25 cellular contexts compared by ENCODE assay signal in the genomic region with DNA sequence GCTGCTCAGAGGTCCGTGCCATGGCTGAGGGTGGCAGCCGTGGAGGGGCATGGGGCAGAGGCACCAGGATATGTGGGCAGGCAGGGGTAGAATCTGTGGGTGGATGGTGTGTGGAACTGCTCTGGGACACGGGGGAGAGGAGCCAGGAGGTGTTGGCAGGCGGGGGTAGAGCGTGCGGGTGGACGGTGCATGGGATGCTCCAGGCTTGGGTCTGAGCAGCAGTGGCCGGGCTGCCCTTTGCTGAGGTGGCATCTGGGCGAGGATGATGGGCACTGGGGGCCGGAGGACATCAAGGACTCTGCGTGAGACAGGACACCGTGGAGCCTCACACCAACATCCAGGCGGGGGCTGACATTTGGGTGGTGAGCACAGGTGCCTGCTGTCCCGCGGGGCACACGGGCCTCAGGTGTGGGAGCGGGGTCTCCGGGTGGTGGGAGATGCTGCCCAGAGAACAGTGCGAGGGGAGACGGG. TPM values are rescaled to one million over a fixed set of nuclear protein-coding genes. Genes with fewer than 3 reads are reported as not detected.
DNase-seq lines count a peak whose midpoint lies in the region; ATAC-seq and TF ChIP-seq lines count a peak whose summit lies in the region.
"Had no signal": no experiment of that assay in that cellular context is flagged by ENCODE, and none has a peak within 500 bp of the region (broad histone marks: within the 10 kb centered on the region; RNA-seq: fewer than 3 reads in every experiment).

No MANE protein-coding gene starts in this region.

- DNase-seq in activated gamma-delta T cell treated with Interleukin-2 at 50 U/mL for 16 hours (peak; percentile 2), activated gamma-delta T cell (lab: John Stamatoyannopoulos, UW) (no peak), chondrocyte (ENCODE audit: low spot score) (peak; percentile 90), mesenteric fat pad (ENCODE audit: low spot score) (peak; percentile 83), stomach (peak; percentile 20), NCI-H1105 (lab: John Stamatoyannopoulos, UW) (no peak), vagina (ENCODE audit: extremely low spot score in 2 of 2) (no peak)
- DNase-seq: ACHN; activated CD8-positive, alpha-beta T cell treated with anti-CD3 and anti-CD28 coated beads for 36 hours; DMS 273 treated with DMSO at 0.1 percent for 48 hours; effector memory CD8-positive, alpha-beta T cell; GDM1; HCEC 1CT; MM.1S; SIG-M5; stimulated activated CD4-positive, alpha-beta T cell treated with anti-CD3 and anti-CD28 coated beads, Interleukin-4, amount 100 ng/mL, for 24 hours had no signal

- H3K9me3 Mint-ChIP-seq in chondrocyte (ENCODE audit: low read depth) = no peaks in the 10 kb centered on the region
- H3K9me3 Mint-ChIP-seq: activated CD8-positive, alpha-beta T cell treated with anti-CD3 and anti-CD28 coated beads for 36 hours; activated T-helper 17 cell treated with anti-CD3 and anti-CD28 coated beads, Interleukin-2, amount 50 U/mL, for 72 hours; effector memory CD8-positive, alpha-beta T cell; IgD-negative memory B cell; T-helper 1 cell treated with Interleukin-12 subunit alpha and Interleukin-12 subunit beta and Interleukin-4 antibody, amounts not matched to agents 30 μg/mL and 1 μg/mL, for 36 hours had no signal

- peaks cover 9% of the 10 kb centered on the region for H3K4me1 Mint-ChIP-seq in chondrocyte (ENCODE audit: low read depth)
- H3K4me1 Mint-ChIP-seq: activated T-helper 17 cell treated with anti-CD3 and anti-CD28 coated beads, Interleukin-2, amount 50 U/mL, for 72 hours; CD14-positive monocyte; IgD-negative memory B cell had no signal

- H3K36me3 Mint-ChIP-seq in chondrocyte (ENCODE audit: low read depth) = peaks cover under 1% of the 10 kb centered on the region
- H3K36me3 Mint-ChIP-seq: CD14-positive monocyte, IgD-negative memory B cell had no signal

- H3K4me1 ChIP-seq in stomach (no peaks in the 10 kb centered on the region), vagina (no peaks in the 10 kb centered on the region)
- H3K4me1 ChIP-seq: ascending aorta, parathyroid adenoma had no signal

- H3K27me3 ChIP-seq in stomach (no peaks in the 10 kb centered on the region), vagina (no peaks in the 10 kb centered on the region)
- H3K27me3 ChIP-seq: ascending aorta had no signal

- H3K4me3 Mint-ChIP-seq in chondrocyte (ENCODE audit: unreplicated experiment) = no peak overlapping the region
- H3K4me3 Mint-ChIP-seq: activated CD8-positive, alpha-beta T cell treated with anti-CD3 and anti-CD28 coated beads for 36 hours; activated T-helper 17 cell treated with anti-CD3 and anti-CD28 coated beads, Interleukin-2, amount 50 U/mL, for 72 hours; CD14-positive monocyte; effector memory CD8-positive, alpha-beta T cell; IgD-negative memory B cell; T-helper 1 cell treated with Interleukin-12 subunit alpha and Interleukin-12 subunit beta and Interleukin-4 antibody, amounts not matched to agents 30 μg/mL and 1 μg/mL, for 36 hours had no signal

- no peak overlapping the region for H3K27ac Mint-ChIP-seq in chondrocyte (ENCODE audit: unreplicated experiment)
- H3K27ac Mint-ChIP-seq: activated CD8-positive, alpha-beta T cell treated with anti-CD3 and anti-CD28 coated beads for 36 hours; activated T-helper 17 cell treated with anti-CD3 and anti-CD28 coated beads, Interleukin-2, amount 50 U/mL, for 72 hours; CD14-positive monocyte; effector memory CD8-positive, alpha-beta T cell; IgD-negative memory B cell; T-helper 1 cell treated with Interleukin-12 subunit alpha and Interleukin-12 subunit beta and Interleukin-4 antibody, amounts not matched to agents 30 μg/mL and 1 μg/mL, for 36 hours had no signal

- H3K27ac ChIP-seq in stomach = no peak overlapping the region
- no peak overlapping the region for H3K27ac ChIP-seq in vagina
- H3K27ac ChIP-seq: ascending aorta, HL-60, parathyroid adenoma had no signal

- H3K36me3 ChIP-seq in stomach (no peaks in the 10 kb centered on the region), vagina (no peaks in the 10 kb centered on the region)
- H3K36me3 ChIP-seq: ascending aorta had no signal

- no peak overlapping the region for H3K4me3 ChIP-seq in stomach
- H3K4me3 ChIP-seq in vagina = no peak overlapping the region
- H3K4me3 ChIP-seq: ascending aorta, smooth muscle cell had no signal

- intact Hi-C loops in stomach (cut with DNase I; ENCODE audit: low total_unique reads) (no loop called here), vagina (cut with DNase I) (no loop called here)

- H3K9me3 ChIP-seq in stomach = no peaks in the 10 kb centered on the region
- no peaks in the 10 kb centered on the region for H3K9me3 ChIP-seq in vagina
- H3K9me3 ChIP-seq: ascending aorta had no signal

- TF ChIP-seq POLR2A in stomach (IDR thresholded peaks at IDR 0.05) (no peak), vagina (IDR thresholded peaks at IDR 0.05) (no peak)

- TF ChIP-seq CTCF in chondrocyte (IDR thresholded peaks at IDR 0.05) (no peak), stomach (IDR thresholded peaks at IDR 0.05) (no peak), vagina (IDR thresholded peaks at IDR 0.05) (no peak)

- no peak for ATAC-seq in HG03521 (IDR thresholded peaks at IDR 0.05; ENCODE audit: unreplicated experiment)
- ATAC-seq: activated CD8-positive, alpha-beta T cell treated with anti-CD3 and anti-CD28 coated beads for 36 hours; activated T-helper 17 cell treated with anti-CD3 and anti-CD28 coated beads, Interleukin-2, amount 50 U/mL, for 72 hours; effector memory CD8-positive, alpha-beta T cell had no signal

- 85 to 91% (median 88%) methylated on average over 20 of the region's 20 CpGs for WGBS in stomach, 5 donors

- H3K27me3 Mint-ChIP-seq in chondrocyte (ENCODE audit: low read depth) = peaks cover 19% of the 10 kb centered on the region
- H3K27me3 Mint-ChIP-seq: activated CD8-positive, alpha-beta T cell treated with anti-CD3 and anti-CD28 coated beads for 36 hours; activated T-helper 17 cell treated with anti-CD3 and anti-CD28 coated beads, Interleukin-2, amount 50 U/mL, for 72 hours had no signal

- no peak for TF ChIP-seq EP300 in stomach (IDR thresholded peaks at IDR 0.05)

RNA-seq across cellular contexts. Expression of gene JAKMIP3, which starts 46.2 kb away (rescaled TPM):
- 0.67 to 1.6 TPM (median 0.69 TPM) in 3 replicates for total RNA-seq in chondrocyte
- total RNA-seq in mesenteric fat pad = 0.48 TPM
- total RNA-seq in stomach = 1 to 10 TPM in 1 of 5 donors, under 1 TPM in 3, not detected in 1; 0.43 to 1.1 (median 0.51) TPM
- under 1 TPM in 2 of 3 donors, not detected in 1; 0.18 to 0.19 TPM for polyA plus RNA-seq in stomach
- 0.49 TPM for total RNA-seq in vagina
- total RNA-seq: ascending aorta, smooth muscle cell had no signal
- polyA plus RNA-seq: CD14-positive monocyte, IgD-negative memory B cell had no signal

Comparison
In these comparisons a context has a peak if more than half of its experiments do, and no peak if none do; other contexts are left out.
1. DNase-seq: peak in activated gamma-delta T cell treated with Interleukin-2 at 50 U/mL for 16 hours (single experiment), chondrocyte (single experiment), mesenteric fat pad (single experiment) and stomach (single experiment); none in activated gamma-delta T cell (single experiment), NCI-H1105 (single experiment) and vagina (0 of 2).